ENCODE assay signal across 1 cellular context in genomic region chr17:73429440-73430164, GRCh38.
TF ChIP-seq lines count a peak whose summit lies in the region.

No MANE protein-coding gene starts in this region.

TF ChIP-seq in K562, 482 proteins besides CTCF, POLR2A, EP300 and RAD21 (continued from another document):
- TF ChIP-seq, protein P1, sequence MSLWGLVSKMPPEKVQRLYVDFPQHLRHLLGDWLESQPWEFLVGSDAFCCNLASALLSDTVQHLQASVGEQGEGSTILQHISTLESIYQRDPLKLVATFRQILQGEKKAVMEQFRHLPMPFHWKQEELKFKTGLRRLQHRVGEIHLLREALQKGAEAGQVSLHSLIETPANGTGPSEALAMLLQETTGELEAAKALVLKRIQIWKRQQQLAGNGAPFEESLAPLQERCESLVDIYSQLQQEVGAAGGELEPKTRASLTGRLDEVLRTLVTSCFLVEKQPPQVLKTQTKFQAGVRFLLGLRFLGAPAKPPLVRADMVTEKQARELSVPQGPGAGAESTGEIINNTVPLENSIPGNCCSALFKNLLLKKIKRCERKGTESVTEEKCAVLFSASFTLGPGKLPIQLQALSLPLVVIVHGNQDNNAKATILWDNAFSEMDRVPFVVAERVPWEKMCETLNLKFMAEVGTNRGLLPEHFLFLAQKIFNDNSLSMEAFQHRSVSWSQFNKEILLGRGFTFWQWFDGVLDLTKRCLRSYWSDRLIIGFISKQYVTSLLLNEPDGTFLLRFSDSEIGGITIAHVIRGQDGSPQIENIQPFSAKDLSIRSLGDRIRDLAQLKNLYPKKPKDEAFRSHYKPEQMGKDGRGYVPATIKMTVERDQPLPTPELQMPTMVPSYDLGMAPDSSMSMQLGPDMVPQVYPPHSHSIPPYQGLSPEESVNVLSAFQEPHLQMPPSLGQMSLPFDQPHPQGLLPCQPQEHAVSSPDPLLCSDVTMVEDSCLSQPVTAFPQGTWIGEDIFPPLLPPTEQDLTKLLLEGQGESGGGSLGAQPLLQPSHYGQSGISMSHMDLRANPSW (CRISPR knock-in tag; IDR thresholded peaks at IDR 0.05): no peak
- TF ChIP-seq PYGO2 (tag; IDR thresholded peaks at IDR 0.05) (no peak), PRPF4 (IDR thresholded peaks at IDR 0.05; ENCODE audit: insufficient read depth, low read depth, low read length, poor library complexity, severe bottlenecking) (no peak), ZBTB40 (IDR thresholded peaks at IDR 0.05) (no peak), ZBTB40 (CRISPR knock-in tag; IDR thresholded peaks at IDR 0.05) (no peak), STAG1 (CRISPR knock-in tag; IDR thresholded peaks at IDR 0.05; ENCODE audit: borderline replicate concordance) (peak; percentile 84; the same call in 1 of the 2 replicates), MTA1 (IDR thresholded peaks at IDR 0.05; ENCODE audit: borderline replicate concordance) (no peak), ZNF668 (CRISPR knock-in tag; IDR thresholded peaks at IDR 0.05) (no peak), TFAP4 (CRISPR knock-in tag; IDR thresholded peaks at IDR 0.05; ENCODE audit: borderline replicate concordance) (no peak), KLF16 (IDR thresholded peaks at IDR 0.05) (0 out of 2 replicates have a peak, but pooled peaks have one; percentile 13), SLC30A9 (CRISPR knock-in tag; IDR thresholded peaks at IDR 0.05) (no peak), SNRNP70 (optimal IDR thresholded peaks at IDR 0.05; ENCODE audit: low read depth, low read length) (no peak), RNF219 (CRISPR knock-in tag; IDR thresholded peaks at IDR 0.05) (no peak), MYNN (IDR thresholded peaks at IDR 0.05) (no peak), MYNN (CRISPR knock-in tag; IDR thresholded peaks at IDR 0.05) (no peak), KAT2B (IDR thresholded peaks at IDR 0.05; ENCODE audit: low read depth, low read length) (no peak), RBFOX2 (IDR thresholded peaks at IDR 0.05; ENCODE audit: low read depth, low read length) (no peak), ZNF766 (CRISPR knock-in tag; conservative IDR thresholded peaks at IDR 0.05) (no peak), EP400 (IDR thresholded peaks at IDR 0.05) (no peak)
- TF ChIP-seq, protein P2, sequence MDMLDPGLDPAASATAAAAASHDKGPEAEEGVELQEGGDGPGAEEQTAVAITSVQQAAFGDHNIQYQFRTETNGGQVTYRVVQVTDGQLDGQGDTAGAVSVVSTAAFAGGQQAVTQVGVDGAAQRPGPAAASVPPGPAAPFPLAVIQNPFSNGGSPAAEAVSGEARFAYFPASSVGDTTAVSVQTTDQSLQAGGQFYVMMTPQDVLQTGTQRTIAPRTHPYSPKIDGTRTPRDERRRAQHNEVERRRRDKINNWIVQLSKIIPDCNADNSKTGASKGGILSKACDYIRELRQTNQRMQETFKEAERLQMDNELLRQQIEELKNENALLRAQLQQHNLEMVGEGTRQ (CRISPR knock-in tag; IDR thresholded peaks at IDR 0.05): no peak
- TF ChIP-seq, protein P3, sequence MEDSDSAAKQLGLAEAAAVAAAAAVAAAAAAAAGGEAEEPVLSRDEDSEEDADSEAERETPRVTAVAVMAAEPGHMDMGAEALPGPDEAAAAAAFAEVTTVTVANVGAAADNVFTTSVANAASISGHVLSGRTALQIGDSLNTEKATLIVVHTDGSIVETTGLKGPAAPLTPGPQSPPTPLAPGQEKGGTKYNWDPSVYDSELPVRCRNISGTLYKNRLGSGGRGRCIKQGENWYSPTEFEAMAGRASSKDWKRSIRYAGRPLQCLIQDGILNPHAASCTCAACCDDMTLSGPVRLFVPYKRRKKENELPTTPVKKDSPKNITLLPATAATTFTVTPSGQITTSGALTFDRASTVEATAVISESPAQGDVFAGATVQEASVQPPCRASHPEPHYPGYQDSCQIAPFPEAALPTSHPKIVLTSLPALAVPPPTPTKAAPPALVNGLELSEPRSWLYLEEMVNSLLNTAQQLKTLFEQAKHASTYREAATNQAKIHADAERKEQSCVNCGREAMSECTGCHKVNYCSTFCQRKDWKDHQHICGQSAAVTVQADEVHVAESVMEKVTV (CRISPR knock-in tag; IDR thresholded peaks at IDR 0.05): peak; percentile 84
